In genomic region chr4:104302731-104303130, GRCh38 we compare ENCODE assay signal across 18 cellular contexts.
"Had no signal": no experiment of that assay in that cellular context is flagged by ENCODE, and none has a peak within 500 bp of the region (broad histone marks: within the 10 kb centered on the region; RNA-seq: fewer than 3 reads in every experiment).

No MANE protein-coding gene starts in this region.

- H3K36me3 ChIP-seq: colonic mucosa, thoracic aorta, upper lobe of left lung, WERI-Rb-1 had no signal

- H3K27me3 ChIP-seq: body of pancreas, colonic mucosa, upper lobe of left lung had no signal

- H3K9me3 ChIP-seq: body of pancreas, colonic mucosa, thoracic aorta had no signal

- H3K27ac ChIP-seq: body of pancreas, colonic mucosa, thoracic aorta, upper lobe of left lung, WERI-Rb-1 had no signal

- DNase-seq: activated CD4-positive, alpha-beta memory T cell treated with anti-CD3 and anti-CD28 coated beads for 36 hours; activated CD4-positive, alpha-beta T cell treated with anti-CD3 and anti-CD28 coated beads for 4 hours; activated naive CD4-positive, alpha-beta T cell treated with Interleukin-2 at 50 U/mL for 16 hours; activated naive CD8-positive, alpha-beta T cell treated with anti-CD3 and anti-CD28 coated beads, Interleukin-2, amount 10 ng/mL, durations not matched to agents 7 days and 5 days; activated T-cell treated with anti-CD3 and anti-CD28 coated beads, Interleukin-2, amount 50 U/mL, for 1 hour; body of pancreas; central memory CD4-positive, alpha-beta T cell; colonic mucosa; foreskin melanocyte; immature natural killer cell; occipital lobe; right cardiac atrium; stimulated activated CD4-positive, alpha-beta T cell treated with anti-CD3 and anti-CD28 coated beads, Interleukin-2, amount 100 ng/mL, for 24 hours; SW 1271; T-helper 2 cell; upper lobe of left lung; WERI-Rb-1 had no signal

- ATAC-seq: body of pancreas, right cardiac atrium had no signal

- H3K4me3 ChIP-seq: body of pancreas, colonic mucosa, thoracic aorta, upper lobe of left lung had no signal

- H3K4me1 ChIP-seq: body of pancreas, colonic mucosa, upper lobe of left lung had no signal
